ENCODE assay signal across 10 cellular contexts in genomic region chr12:71157601-71158233, GRCh38. TPM values are rescaled to one million over a fixed set of nuclear protein-coding genes. Genes with fewer than 3 reads are reported as not detected.
DNase-seq lines count a peak whose midpoint lies in the region; ATAC-seq and TF ChIP-seq lines count a peak whose summit lies in the region.
"Had no signal": no experiment of that assay in that cellular context is flagged by ENCODE, and none has a peak within 500 bp of the region (broad histone marks: within the 10 kb centered on the region; RNA-seq: fewer than 3 reads in every experiment).

TSS of gene TSPAN8 (minus strand) at chr12:71157999. CDS start at chr12:71157678, 321 bp downstream.

- H3K36me3 ChIP-seq in smooth muscle cell (ENCODE audit: low read depth) (no peaks in the 10 kb centered on the region), mesendoderm (ENCODE audit: control insufficient read depth, insufficient read depth, low read length) (no peaks in the 10 kb centered on the region)

- no peak within 1 kb of the TSS for H2BK5ac ChIP-seq in mesendoderm (ENCODE audit: low read length)

- no peak within 1 kb of the TSS for H2AK5ac ChIP-seq in mesendoderm (ENCODE audit: low read length)

- no peak within 1 kb of the TSS for H4K5ac ChIP-seq in mesendoderm (ENCODE audit: low read length)

- H3K4me2 ChIP-seq in smooth muscle cell (no peak within 1 kb of the TSS), mesendoderm (ENCODE audit: low read length) (no peak within 1 kb of the TSS)

- no peak for ATAC-seq in HG03457 (IDR thresholded peaks at IDR 0.05; ENCODE audit: unreplicated experiment)
- no peak for ATAC-seq in HG02610 (IDR thresholded peaks at IDR 0.05; ENCODE audit: unreplicated experiment)

- no peak within 1 kb of the TSS for H2AFZ ChIP-seq in smooth muscle cell (ENCODE audit: low read depth)

- no peak for TF ChIP-seq CTCF in smooth muscle cell (IDR thresholded peaks at IDR 0.05; ENCODE audit: borderline replicate concordance, insufficient read depth, poor library complexity, severe bottlenecking)

- no peaks in the 10 kb centered on the region for H4K20me1 ChIP-seq in smooth muscle cell (ENCODE audit: low read depth)

- H2BK15ac ChIP-seq in mesendoderm (replicated peaks; ENCODE audit: low read depth): no peak within 1 kb of the TSS

- DNase-seq in HT-29 (ENCODE audit: low spot score) (peak; percentile 89), NCI-H774 (lab: John Stamatoyannopoulos, UW) (peak; percentile 62), left kidney (ENCODE audit: low read depth, low spot score) (peak; percentile 53), smooth muscle cell (lab: John Stamatoyannopoulos, UW; ENCODE audit: unreplicated experiment) (no peak), mesendoderm (no peak), UCSD-AML1 (lab: John Stamatoyannopoulos, UW; ENCODE audit: unreplicated experiment) (no peak)
- DNase-seq: cortex of kidney, RPMI8226 had no signal

- no peak within 1 kb of the TSS for H4K8ac ChIP-seq in mesendoderm (ENCODE audit: low read depth, low read length)

- no peak within 1 kb of the TSS for H3K27ac ChIP-seq in smooth muscle cell (ENCODE audit: low read depth)
- H3K27ac ChIP-seq in mesendoderm (ENCODE audit: low read depth, low read length): no peak within 1 kb of the TSS

- H3K9ac ChIP-seq in smooth muscle cell (ENCODE audit: low read depth) (no peak within 1 kb of the TSS), mesendoderm (ENCODE audit: low read length) (no peak within 1 kb of the TSS)

- no peak within 1 kb of the TSS for H3K4ac ChIP-seq in mesendoderm (ENCODE audit: low read depth, low read length)

- H3K79me2 ChIP-seq in smooth muscle cell (ENCODE audit: low read depth): no peaks in the 10 kb centered on the region
- no peaks in the 10 kb centered on the region for H3K79me2 ChIP-seq in mesendoderm (ENCODE audit: control insufficient read depth, insufficient read depth, low read length)

- H3K27me3 ChIP-seq in smooth muscle cell (ENCODE audit: low read depth) (no peaks in the 10 kb centered on the region), mesendoderm (ENCODE audit: insufficient read depth, low read length, poor library complexity) (no peaks in the 10 kb centered on the region)

- no peak within 1 kb of the TSS for H2BK120ac ChIP-seq in mesendoderm (ENCODE audit: low read depth, low read length)

- H3K4me3 ChIP-seq in smooth muscle cell (peak within 1 kb of the TSS; percentile 46), mesendoderm (ENCODE audit: low read length) (no peak within 1 kb of the TSS)

- H3K9me3 ChIP-seq in smooth muscle cell (replicated peaks; ENCODE audit: low read depth): no peaks in the 10 kb centered on the region

- no peaks in the 10 kb centered on the region for H3K79me1 ChIP-seq in mesendoderm (ENCODE audit: low read length)

- no peak within 1 kb of the TSS for H3K56ac ChIP-seq in mesendoderm (ENCODE audit: low read length)

- no peak within 1 kb of the TSS for H3K23ac ChIP-seq in mesendoderm (ENCODE audit: low read length)

- H3K4me1 ChIP-seq in smooth muscle cell (ENCODE audit: low read depth) (no peaks in the 10 kb centered on the region), mesendoderm (ENCODE audit: control insufficient read depth, low read depth, low read length) (no peaks in the 10 kb centered on the region)

- 90% methylated on average over 7 of the region's 7 CpGs for WGBS in smooth muscle cell (ENCODE audit: low lambda C conversion rate)
- WGBS in mesendoderm (ENCODE audit: extremely low coverage, insufficient coverage, low lambda C conversion rate): no CpG with 5 or more reads among the region's 7 CpGs

- H3F3A ChIP-seq in smooth muscle cell (ENCODE audit: low read depth): no peaks in the 10 kb centered on the region

- H3K18ac ChIP-seq in mesendoderm (ENCODE audit: low read length): no peak within 1 kb of the TSS

RNA-seq across cellular contexts. Expression of gene TSPAN8, which starts in this region (rescaled TPM):
- 261 and 269 TPM in 2 replicates for total RNA-seq in HT-29 (2014; rRNA removed; shearing (Covaris generic))
- total RNA-seq in smooth muscle cell: not detected in 2 replicates
- 0.25 TPM in 1 of 2 replicates, not detected in the other for polyA plus RNA-seq in smooth muscle cell
- polyA plus RNA-seq in mesendoderm (2013, experiment 1 of 2): not detected
- not detected for polyA plus RNA-seq in mesendoderm (2013, experiment 2 of 2)

Comparison
In these comparisons a context has a peak if more than half of its experiments do, and no peak if none do; other contexts are left out.
1. RNA of gene TSPAN8 (total RNA-seq): 261 to 269 TPM in HT-29; not detected in smooth muscle cell; every median in the first group is over 100 times any median in the second.
2. DNase-seq: peak in HT-29 (single experiment), NCI-H774 (single experiment) and left kidney (single experiment); none in smooth muscle cell (single experiment), mesendoderm (single experiment) and UCSD-AML1 (single experiment).